ENCODE assay signal across 8 cellular contexts in the genomic region with DNA sequence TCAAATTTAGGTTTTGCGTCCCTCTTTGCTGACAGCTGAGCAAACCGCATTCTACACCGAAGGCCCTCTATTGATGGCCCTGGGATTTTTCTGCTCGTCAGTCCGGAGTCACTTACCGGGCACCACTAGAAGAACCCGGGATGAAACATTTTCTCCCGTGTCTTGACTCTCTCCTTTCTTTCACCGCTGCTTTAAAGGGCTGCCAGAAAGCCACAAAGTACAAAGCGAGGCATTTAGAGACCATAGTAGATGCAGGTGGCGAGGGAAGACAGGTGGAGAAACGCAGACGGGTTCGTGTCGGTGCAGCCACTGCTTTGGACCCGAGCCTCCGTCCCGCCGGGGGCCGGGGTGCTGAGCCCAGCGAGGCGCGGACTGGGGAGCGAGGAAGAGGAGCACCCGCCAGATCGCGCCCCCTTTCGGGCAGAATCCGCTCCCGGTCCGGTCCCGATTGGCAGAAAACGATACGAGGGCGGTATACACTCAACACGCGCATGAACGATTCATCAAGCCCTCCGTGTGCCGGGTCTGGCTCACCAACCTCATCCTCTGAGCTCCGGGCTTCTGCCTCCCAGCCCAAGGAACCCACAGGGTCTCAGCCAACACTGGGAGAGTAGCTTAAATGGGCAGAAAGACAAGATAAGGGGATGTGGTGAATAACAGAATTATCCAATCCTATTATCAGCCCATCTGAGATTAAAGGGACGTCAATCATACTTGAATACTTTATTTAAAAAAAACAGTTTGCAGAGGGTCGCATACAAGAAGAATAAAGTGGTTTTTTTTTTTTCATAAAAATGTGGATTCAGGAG.
A peak's percentile ranks its signal among the peaks of the same experiment; 100 is the strongest.
DNase-seq lines count a peak whose midpoint lies in the region; ATAC-seq and TF ChIP-seq lines count a peak whose summit lies in the region.

No MANE protein-coding gene starts in this region.

- peak overlapping the region; percentile 75 for H3K27ac ChIP-seq in colonic mucosa

- intact Hi-C loops in colonic mucosa (cut with DNase I) = loop anchor here (2.0 to 10.0 kb wide), 2 partner anchors 58 to 146 kb away; no protein-coding TSS in a partner anchor

- TF ChIP-seq CTCF in AG09319 (IDR thresholded peaks at IDR 0.05; ENCODE audit: low read depth, low read length) = peak; percentile 76
- TF ChIP-seq CTCF in colonic mucosa (IDR thresholded peaks at IDR 0.05) = peak; percentile 42

- DNase-seq in AG09319 (ENCODE audit: extremely low read depth, low read depth) (peak; percentile 54), NCI-H524 treated with DMSO at 0.1 percent for 48 hours (lab: John Stamatoyannopoulos, UW) (peak; percentile 70), colonic mucosa (peak; percentile 91), left kidney (ENCODE audit: low read depth, low spot score) (peak; percentile 90)
- peak; percentile 84 to 85 for DNase-seq in activated CD4-positive, alpha-beta T cell treated with anti-CD3 and anti-CD28 coated beads for 4 hours
- DNase-seq in stimulated activated CD4-positive, alpha-beta T cell treated with anti-CD3 and anti-CD28 coated beads, Interleukin-1b, Interleukin-23, amount 100 ng/mL, for 1 hour (ENCODE audit: low read depth in 2 of 2) = peak; percentile 38 to 78

- no peaks in the 10 kb centered on the region for H3K9me3 ChIP-seq in colonic mucosa

- H3K4me3 ChIP-seq in colonic mucosa = peak overlapping the region; percentile 70

- no peaks in the 10 kb centered on the region for H3K4me1 ChIP-seq in colonic mucosa

- no peaks in the 10 kb centered on the region for H3K27me3 ChIP-seq in colonic mucosa

- peak overlapping the region; percentile 54 to 84 for H3K9ac ChIP-seq in colonic mucosa (ENCODE audit: low read depth in 2 of 2, low read length in 2 of 2)

- ATAC-seq in GM19025 (IDR thresholded peaks at IDR 0.05; ENCODE audit: low read depth, unreplicated experiment) = peak; percentile 71
- peak; percentile 70 for ATAC-seq in HG03439 (IDR thresholded peaks at IDR 0.05; ENCODE audit: unreplicated experiment)

- no peaks in the 10 kb centered on the region for H3K36me3 ChIP-seq in colonic mucosa

Comparison
In these comparisons a context has a peak if more than half of its experiments do, and no peak if none do; other contexts are left out.
1. Peak in every context shown above with its lines: DNase-seq, ATAC-seq, H3K4me3 ChIP-seq and H3K27ac ChIP-seq.